Comparison of ENCODE assay signal across 1 cellular context in genomic region chr11:120324932-120325810, GRCh38.
TF ChIP-seq lines count a peak whose summit lies in the region.

Gene TLCD5 (plus strand): TSS chr11:120325299. CDS start chr11:120327442, 2,143 bp downstream.

TF ChIP-seq in GM23338, 12 proteins besides CTCF, POLR2A, EP300 and RAD21 (continued from another document):
- TF ChIP-seq ZNF462 (CRISPR knock-in tag; IDR thresholded peaks at IDR 0.05) (no peak), NANOG (IDR thresholded peaks at IDR 0.05; ENCODE audit: borderline replicate concordance) (no peak), ZNF331 (CRISPR knock-in tag; IDR thresholded peaks at IDR 0.05; ENCODE audit: low read depth) (no peak), EZH2 (IDR thresholded peaks at IDR 0.05; ENCODE audit: low read depth, unreplicated experiment) (no peak), JUNB (IDR thresholded peaks at IDR 0.05; ENCODE audit: unreplicated experiment) (no peak), POLR2AphosphoS5 (IDR thresholded peaks at IDR 0.05; ENCODE audit: low read depth) (peak; percentile 42; the same call in 1 of the 2 replicates)
